In the genomic region with DNA sequence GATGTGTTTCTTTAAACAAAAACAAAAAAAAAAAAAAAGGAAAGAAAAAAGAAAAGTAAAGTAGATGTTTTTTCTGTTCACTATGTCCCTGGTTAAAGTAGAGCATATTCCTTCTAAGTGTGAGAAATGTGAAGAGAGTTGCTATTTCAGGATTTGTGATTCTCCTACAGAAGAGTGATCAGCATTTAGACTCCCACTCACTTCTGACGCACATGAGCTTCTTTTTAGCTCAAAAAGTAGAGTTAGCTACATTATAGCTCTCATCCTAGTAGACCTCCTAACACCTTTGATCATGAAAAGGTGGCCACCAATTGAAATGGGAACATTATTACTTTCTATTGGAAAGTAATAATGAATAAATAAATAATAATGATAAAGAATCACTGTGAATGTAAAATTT, we compare ENCODE assay signal across 20 cellular contexts.
"Had no signal": no experiment of that assay in that cellular context is flagged by ENCODE, and none has a peak within 500 bp of the region (broad histone marks: within the 10 kb centered on the region; RNA-seq: fewer than 3 reads in every experiment).

No MANE protein-coding gene starts in this region.

- DNase-seq: KBM-7, MV-4-11, NCI-H1048, NCI-H1105, NCI-H1417, NCI-H1436 treated with DMSO at 0.1 percent for 48 hours, NCI-H1694, NCI-H187 treated with DMSO at 0.1 percent for 48 hours, NCI-H2029 treated with DMSO at 0.1 percent for 48 hours, NCI-H2171 treated with DMSO at 0.1 percent for 48 hours, NCI-H345, NCI-H446 treated with DMSO at 0.1 percent for 48 hours, NCI-H510A treated with DMSO at 0.1 percent for 48 hours, NCI-H526 treated with DMSO at 0.1 percent for 48 hours, NCI-H748 treated with DMSO at 0.1 percent for 48 hours, Right ventricle myocardium superior, RPMI8226, SIG-M5 had no signal

- H3K27me3 ChIP-seq: SJSA1 had no signal

- H3K9me3 ChIP-seq: SJSA1 had no signal

- H3K4me3 ChIP-seq: SJSA1, SK-N-MC had no signal

- H3K4me1 ChIP-seq: SJSA1 had no signal

- H3K27ac ChIP-seq: SJSA1, SK-N-MC had no signal
